1 cellular context compared by ENCODE assay signal in the genomic region with DNA sequence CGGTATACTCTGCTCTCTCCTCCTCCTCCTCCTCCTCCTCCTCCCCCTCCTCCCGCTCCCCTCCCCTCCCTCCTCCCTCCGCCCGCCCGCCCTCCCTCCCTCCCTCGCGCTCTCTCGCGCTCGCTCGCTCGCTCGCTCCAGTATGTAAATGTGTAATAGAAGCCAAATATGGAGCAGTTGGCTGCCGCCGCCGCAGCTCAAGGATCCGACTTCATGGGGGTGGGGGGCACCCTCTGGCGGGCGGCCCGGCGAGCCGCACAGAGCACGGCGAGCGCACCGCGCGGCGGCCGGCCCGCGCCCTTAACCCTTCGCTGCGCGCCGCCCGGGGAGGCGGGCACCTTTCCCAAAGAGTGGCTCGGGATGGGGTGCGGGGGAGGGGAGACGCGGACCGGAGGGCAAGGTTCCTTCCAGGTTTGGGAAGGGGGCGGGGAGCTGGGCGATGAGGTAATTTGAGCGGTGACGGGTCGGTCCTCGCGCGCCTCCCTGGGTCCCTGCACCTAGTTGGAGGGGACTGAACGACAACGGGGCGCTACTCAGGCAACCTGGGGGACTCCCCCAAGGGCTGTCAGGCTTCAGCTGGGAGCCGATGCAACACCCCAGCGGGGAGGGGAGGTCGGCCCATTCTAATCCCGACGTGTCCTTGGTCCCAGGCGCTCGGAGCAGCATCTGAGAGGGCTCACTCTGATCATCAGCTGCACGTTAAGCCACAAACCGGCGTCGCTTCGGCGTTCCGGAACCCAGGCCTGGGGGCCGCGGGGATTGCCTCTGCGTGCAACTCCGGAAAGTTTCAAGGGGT.
TF ChIP-seq lines count a peak whose summit lies in the region.

No MANE protein-coding gene starts in this region.

TF ChIP-seq in HepG2, 621 proteins besides CTCF, POLR2A, EP300 and RAD21 (continued from another document and continues in another):
- TF ChIP-seq, protein P1, sequence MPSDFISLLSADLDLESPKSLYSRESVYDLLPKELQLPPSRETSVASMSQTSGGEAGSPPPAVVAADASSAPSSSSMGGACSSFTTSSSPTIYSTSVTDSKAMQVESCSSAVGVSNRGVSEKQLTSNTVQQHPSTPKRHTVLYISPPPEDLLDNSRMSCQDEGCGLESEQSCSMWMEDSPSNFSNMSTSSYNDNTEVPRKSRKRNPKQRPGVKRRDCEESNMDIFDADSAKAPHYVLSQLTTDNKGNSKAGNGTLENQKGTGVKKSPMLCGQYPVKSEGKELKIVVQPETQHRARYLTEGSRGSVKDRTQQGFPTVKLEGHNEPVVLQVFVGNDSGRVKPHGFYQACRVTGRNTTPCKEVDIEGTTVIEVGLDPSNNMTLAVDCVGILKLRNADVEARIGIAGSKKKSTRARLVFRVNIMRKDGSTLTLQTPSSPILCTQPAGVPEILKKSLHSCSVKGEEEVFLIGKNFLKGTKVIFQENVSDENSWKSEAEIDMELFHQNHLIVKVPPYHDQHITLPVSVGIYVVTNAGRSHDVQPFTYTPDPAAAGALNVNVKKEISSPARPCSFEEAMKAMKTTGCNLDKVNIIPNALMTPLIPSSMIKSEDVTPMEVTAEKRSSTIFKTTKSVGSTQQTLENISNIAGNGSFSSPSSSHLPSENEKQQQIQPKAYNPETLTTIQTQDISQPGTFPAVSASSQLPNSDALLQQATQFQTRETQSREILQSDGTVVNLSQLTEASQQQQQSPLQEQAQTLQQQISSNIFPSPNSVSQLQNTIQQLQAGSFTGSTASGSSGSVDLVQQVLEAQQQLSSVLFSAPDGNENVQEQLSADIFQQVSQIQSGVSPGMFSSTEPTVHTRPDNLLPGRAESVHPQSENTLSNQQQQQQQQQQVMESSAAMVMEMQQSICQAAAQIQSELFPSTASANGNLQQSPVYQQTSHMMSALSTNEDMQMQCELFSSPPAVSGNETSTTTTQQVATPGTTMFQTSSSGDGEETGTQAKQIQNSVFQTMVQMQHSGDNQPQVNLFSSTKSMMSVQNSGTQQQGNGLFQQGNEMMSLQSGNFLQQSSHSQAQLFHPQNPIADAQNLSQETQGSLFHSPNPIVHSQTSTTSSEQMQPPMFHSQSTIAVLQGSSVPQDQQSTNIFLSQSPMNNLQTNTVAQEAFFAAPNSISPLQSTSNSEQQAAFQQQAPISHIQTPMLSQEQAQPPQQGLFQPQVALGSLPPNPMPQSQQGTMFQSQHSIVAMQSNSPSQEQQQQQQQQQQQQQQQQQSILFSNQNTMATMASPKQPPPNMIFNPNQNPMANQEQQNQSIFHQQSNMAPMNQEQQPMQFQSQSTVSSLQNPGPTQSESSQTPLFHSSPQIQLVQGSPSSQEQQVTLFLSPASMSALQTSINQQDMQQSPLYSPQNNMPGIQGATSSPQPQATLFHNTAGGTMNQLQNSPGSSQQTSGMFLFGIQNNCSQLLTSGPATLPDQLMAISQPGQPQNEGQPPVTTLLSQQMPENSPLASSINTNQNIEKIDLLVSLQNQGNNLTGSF (CRISPR knock-in tag; IDR thresholded peaks at IDR 0.05): no peak
- TF ChIP-seq RARA (CRISPR knock-in tag; IDR thresholded peaks at IDR 0.05) (peak; percentile 62), ZNF251 (CRISPR knock-in tag; IDR thresholded peaks at IDR 0.05) (no peak), LCORL (IDR thresholded peaks at IDR 0.05) (peak; percentile 27; the same call in 1 of the 2 replicates), LCORL (CRISPR knock-in tag; IDR thresholded peaks at IDR 0.05) (peak; percentile 99), RFX5 (IDR thresholded peaks at IDR 0.05; ENCODE audit: low read depth, low read length) (no peak), CCAR2 (optimal IDR thresholded peaks at IDR 0.05; ENCODE audit: low read depth, low read length) (no peak), SRSF9 (IDR thresholded peaks at IDR 0.05; ENCODE audit: borderline replicate concordance, insufficient read depth, low read depth, low read length, poor library complexity, severe bottlenecking) (no peak), NFE2L2 (IDR thresholded peaks at IDR 0.05; ENCODE audit: low read length) (no peak), HNF4A (CRISPR knock-in tag; IDR thresholded peaks at IDR 0.05) (peak; percentile 84), ZNF180 (CRISPR knock-in tag; IDR thresholded peaks at IDR 0.05; ENCODE audit: borderline replicate concordance, low read depth) (no peak), ZNF343 (CRISPR knock-in tag; IDR thresholded peaks at IDR 0.05) (peak; percentile 78; the same call in 1 of the 2 replicates), MAF1 (CRISPR knock-in tag; IDR thresholded peaks at IDR 0.05; ENCODE audit: borderline replicate concordance) (no peak), YEATS2 (CRISPR knock-in tag; IDR thresholded peaks at IDR 0.05; ENCODE audit: borderline replicate concordance) (0 out of 2 replicates have a peak, but pooled peaks have one; percentile 23), SETDB1 (CRISPR knock-in tag; IDR thresholded peaks at IDR 0.05; ENCODE audit: borderline replicate concordance) (no peak), FLYWCH1 (CRISPR knock-in tag; IDR thresholded peaks at IDR 0.05) (no peak), ZNF333 (CRISPR knock-in tag; IDR thresholded peaks at IDR 0.05; ENCODE audit: borderline replicate concordance) (peak; percentile 95), MTA3 (CRISPR knock-in tag; IDR thresholded peaks at IDR 0.05) (no peak), ZNF264 (CRISPR knock-in tag; IDR thresholded peaks at IDR 0.05) (no peak), ZNF572 (CRISPR knock-in tag; IDR thresholded peaks at IDR 0.05) (no peak), CHCHD3 (CRISPR knock-in tag; IDR thresholded peaks at IDR 0.05) (0 out of 2 replicates have a peak, but pooled peaks have one; percentile 48), BHLHE40 (IDR thresholded peaks at IDR 0.05; ENCODE audit: low read length) (no peak), YY1 (IDR thresholded peaks at IDR 0.05; ENCODE audit: insufficient read depth, insufficient replicate concordance, low read depth, low read length) (peak; percentile 83)
- TF ChIP-seq, protein P2, sequence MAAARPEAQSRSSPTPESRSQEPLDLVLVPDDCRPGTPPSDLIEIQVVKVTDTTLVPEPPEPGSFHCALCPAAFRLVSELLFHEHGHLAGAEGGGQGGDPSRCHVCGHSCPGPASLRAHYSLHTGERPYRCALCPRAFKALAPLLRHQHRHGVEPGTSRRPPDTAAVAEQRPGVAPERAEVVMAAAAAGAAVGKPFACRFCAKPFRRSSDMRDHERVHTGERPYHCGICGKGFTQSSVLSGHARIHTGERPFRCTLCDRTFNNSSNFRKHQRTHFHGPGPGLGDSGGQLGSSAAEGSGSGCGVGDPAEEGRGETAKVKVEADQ (CRISPR knock-in tag; IDR thresholded peaks at IDR 0.05; ENCODE audit: borderline replicate concordance): 0 out of 2 replicates have a peak, but pooled peaks have one; percentile 87
- TF ChIP-seq, protein P3, sequence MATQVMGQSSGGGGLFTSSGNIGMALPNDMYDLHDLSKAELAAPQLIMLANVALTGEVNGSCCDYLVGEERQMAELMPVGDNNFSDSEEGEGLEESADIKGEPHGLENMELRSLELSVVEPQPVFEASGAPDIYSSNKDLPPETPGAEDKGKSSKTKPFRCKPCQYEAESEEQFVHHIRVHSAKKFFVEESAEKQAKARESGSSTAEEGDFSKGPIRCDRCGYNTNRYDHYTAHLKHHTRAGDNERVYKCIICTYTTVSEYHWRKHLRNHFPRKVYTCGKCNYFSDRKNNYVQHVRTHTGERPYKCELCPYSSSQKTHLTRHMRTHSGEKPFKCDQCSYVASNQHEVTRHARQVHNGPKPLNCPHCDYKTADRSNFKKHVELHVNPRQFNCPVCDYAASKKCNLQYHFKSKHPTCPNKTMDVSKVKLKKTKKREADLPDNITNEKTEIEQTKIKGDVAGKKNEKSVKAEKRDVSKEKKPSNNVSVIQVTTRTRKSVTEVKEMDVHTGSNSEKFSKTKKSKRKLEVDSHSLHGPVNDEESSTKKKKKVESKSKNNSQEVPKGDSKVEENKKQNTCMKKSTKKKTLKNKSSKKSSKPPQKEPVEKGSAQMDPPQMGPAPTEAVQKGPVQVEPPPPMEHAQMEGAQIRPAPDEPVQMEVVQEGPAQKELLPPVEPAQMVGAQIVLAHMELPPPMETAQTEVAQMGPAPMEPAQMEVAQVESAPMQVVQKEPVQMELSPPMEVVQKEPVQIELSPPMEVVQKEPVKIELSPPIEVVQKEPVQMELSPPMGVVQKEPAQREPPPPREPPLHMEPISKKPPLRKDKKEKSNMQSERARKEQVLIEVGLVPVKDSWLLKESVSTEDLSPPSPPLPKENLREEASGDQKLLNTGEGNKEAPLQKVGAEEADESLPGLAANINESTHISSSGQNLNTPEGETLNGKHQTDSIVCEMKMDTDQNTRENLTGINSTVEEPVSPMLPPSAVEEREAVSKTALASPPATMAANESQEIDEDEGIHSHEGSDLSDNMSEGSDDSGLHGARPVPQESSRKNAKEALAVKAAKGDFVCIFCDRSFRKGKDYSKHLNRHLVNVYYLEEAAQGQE (IDR thresholded peaks at IDR 0.05; ENCODE audit: borderline replicate concordance in 1 of 2, low read depth in 1 of 2, low read length in 2 of 2): no peak
- TF ChIP-seq, protein P4, sequence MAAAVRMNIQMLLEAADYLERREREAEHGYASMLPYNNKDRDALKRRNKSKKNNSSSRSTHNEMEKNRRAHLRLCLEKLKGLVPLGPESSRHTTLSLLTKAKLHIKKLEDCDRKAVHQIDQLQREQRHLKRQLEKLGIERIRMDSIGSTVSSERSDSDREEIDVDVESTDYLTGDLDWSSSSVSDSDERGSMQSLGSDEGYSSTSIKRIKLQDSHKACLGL (CRISPR knock-in tag; IDR thresholded peaks at IDR 0.05): peak; percentile 72; the same call in 1 of the 2 replicates
- TF ChIP-seq, protein P5, sequence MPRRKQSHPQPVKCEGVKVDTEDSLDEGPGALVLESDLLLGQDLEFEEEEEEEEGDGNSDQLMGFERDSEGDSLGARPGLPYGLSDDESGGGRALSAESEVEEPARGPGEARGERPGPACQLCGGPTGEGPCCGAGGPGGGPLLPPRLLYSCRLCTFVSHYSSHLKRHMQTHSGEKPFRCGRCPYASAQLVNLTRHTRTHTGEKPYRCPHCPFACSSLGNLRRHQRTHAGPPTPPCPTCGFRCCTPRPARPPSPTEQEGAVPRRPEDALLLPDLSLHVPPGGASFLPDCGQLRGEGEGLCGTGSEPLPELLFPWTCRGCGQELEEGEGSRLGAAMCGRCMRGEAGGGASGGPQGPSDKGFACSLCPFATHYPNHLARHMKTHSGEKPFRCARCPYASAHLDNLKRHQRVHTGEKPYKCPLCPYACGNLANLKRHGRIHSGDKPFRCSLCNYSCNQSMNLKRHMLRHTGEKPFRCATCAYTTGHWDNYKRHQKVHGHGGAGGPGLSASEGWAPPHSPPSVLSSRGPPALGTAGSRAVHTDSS (CRISPR knock-in tag; conservative IDR thresholded peaks at IDR 0.05): no peak
- TF ChIP-seq, protein P6, sequence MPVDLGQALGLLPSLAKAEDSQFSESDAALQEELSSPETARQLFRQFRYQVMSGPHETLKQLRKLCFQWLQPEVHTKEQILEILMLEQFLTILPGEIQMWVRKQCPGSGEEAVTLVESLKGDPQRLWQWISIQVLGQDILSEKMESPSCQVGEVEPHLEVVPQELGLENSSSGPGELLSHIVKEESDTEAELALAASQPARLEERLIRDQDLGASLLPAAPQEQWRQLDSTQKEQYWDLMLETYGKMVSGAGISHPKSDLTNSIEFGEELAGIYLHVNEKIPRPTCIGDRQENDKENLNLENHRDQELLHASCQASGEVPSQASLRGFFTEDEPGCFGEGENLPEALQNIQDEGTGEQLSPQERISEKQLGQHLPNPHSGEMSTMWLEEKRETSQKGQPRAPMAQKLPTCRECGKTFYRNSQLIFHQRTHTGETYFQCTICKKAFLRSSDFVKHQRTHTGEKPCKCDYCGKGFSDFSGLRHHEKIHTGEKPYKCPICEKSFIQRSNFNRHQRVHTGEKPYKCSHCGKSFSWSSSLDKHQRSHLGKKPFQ (CRISPR knock-in tag; IDR thresholded peaks at IDR 0.05; ENCODE audit: insufficient replicate concordance): no peak
- TF ChIP-seq, protein P7, sequence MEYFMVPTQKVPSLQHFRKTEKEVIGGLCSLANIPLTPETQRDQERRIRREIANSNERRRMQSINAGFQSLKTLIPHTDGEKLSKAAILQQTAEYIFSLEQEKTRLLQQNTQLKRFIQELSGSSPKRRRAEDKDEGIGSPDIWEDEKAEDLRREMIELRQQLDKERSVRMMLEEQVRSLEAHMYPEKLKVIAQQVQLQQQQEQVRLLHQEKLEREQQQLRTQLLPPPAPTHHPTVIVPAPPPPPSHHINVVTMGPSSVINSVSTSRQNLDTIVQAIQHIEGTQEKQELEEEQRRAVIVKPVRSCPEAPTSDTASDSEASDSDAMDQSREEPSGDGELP (IDR thresholded peaks at IDR 0.05; ENCODE audit: borderline replicate concordance, low read depth): peak; percentile 73; the same call in 1 of the 2 replicates
